23 cellular contexts compared by ENCODE assay signal in genomic region chr15:79065744-79066376, GRCh38. TPM values are rescaled to one million over a fixed set of nuclear protein-coding genes. Genes with fewer than 3 reads are reported as not detected.
DNase-seq lines count a peak whose midpoint lies in the region; ATAC-seq and TF ChIP-seq lines count a peak whose summit lies in the region.
"Had no signal": no experiment of that assay in that cellular context is flagged by ENCODE, and none has a peak within 500 bp of the region (broad histone marks: within the 10 kb centered on the region; RNA-seq: fewer than 3 reads in every experiment).

No MANE protein-coding gene starts in this region.

- H3K4me3 ChIP-seq in endodermal cell (ENCODE audit: low read length): no peak overlapping the region
- H3K4me3 ChIP-seq: A549, ascending aorta, heart right ventricle, skin epidermis had no signal

- in situ Hi-C loops in ACHN (cut with HindIII; ENCODE audit: low pct_ligation_motif_present, low pct_unique_long_range_greater_than_20kb, low sequenced_read_pairs): no loop called here

- H3K27ac ChIP-seq in endodermal cell (ENCODE audit: low read depth, low read length): no peak overlapping the region
- H3K27ac ChIP-seq: A549, ascending aorta, heart right ventricle, skin epidermis had no signal

- H3K9me3 ChIP-seq in endodermal cell (ENCODE audit: control insufficient read depth, low read length): no peaks in the 10 kb centered on the region
- H3K9me3 ChIP-seq: A549, ascending aorta, heart right ventricle had no signal

- H3K4me1 Mint-ChIP-seq in endodermal cell: peaks cover 2% of the 10 kb centered on the region
- peaks cover 12% of the 10 kb centered on the region for H3K4me1 Mint-ChIP-seq in stimulated activated memory B cell treated with anti-CD40 and anti-IgM and Interleukin-4, amounts not matched to agents 10 μg/mL and 1 μg/mL and 100 μg/mL, for 72 hours
- H3K4me1 Mint-ChIP-seq: activated CD8-positive, alpha-beta memory T cell treated with anti-CD3 and anti-CD28 coated beads, Interleukin-2, amount 10 ng/mL, durations not matched to agents 7 days and 5 days had no signal

- ATAC-seq in stimulated activated memory B cell treated with anti-CD40 and anti-IgM and Interleukin-4, amounts not matched to agents 10 μg/mL and 1 μg/mL and 100 μg/mL, for 72 hours: peak; percentile 65
- ATAC-seq: activated CD8-positive, alpha-beta memory T cell treated with anti-CD3 and anti-CD28 coated beads, Interleukin-2, amount 10 ng/mL, durations not matched to agents 7 days and 5 days; heart right ventricle had no signal

- WGBS in endodermal cell (ENCODE audit: insufficient coverage in 1 of 2, insufficient read length in 1 of 2), 2 experiments: 85 to 94% methylated on average over 4 to 7 of the region's 7 CpGs

- DNase-seq in NCI-H2227 (lab: John Stamatoyannopoulos, UW; ENCODE audit: unreplicated experiment): peak; percentile 38
- no peak for DNase-seq in NCI-H2227 treated with DMSO at 0.1 percent for 48 hours (lab: John Stamatoyannopoulos, UW)
- peak; percentile 24 for DNase-seq in NCI-H2171 (lab: John Stamatoyannopoulos, UW)
- DNase-seq in endodermal cell: no peak
- DNase-seq in GOT3 (lab: John Stamatoyannopoulos, UW): no peak
- no peak for DNase-seq in islet precursor cell
- DNase-seq in ACHN: no peak
- DNase-seq: activated CD4-positive, CD25-positive, alpha-beta regulatory T cell; activated CD8-positive, alpha-beta memory T cell treated with anti-CD3 and anti-CD28 coated beads, Interleukin-2, amount 10 ng/mL, durations not matched to agents 7 days and 5 days; activated gamma-delta T cell; CD4-positive, alpha-beta T cell; HCEC 1CT; heart right ventricle; kidney; NCI-H1048; NCI-H774 had no signal

- no peaks in the 10 kb centered on the region for H3K9me3 Mint-ChIP-seq in endodermal cell
- no peaks in the 10 kb centered on the region for H3K9me3 Mint-ChIP-seq in stimulated activated memory B cell treated with anti-CD40 and anti-IgM and Interleukin-4, amounts not matched to agents 10 μg/mL and 1 μg/mL and 100 μg/mL, for 72 hours
- H3K9me3 Mint-ChIP-seq: CD4-positive, alpha-beta T cell; dendritic cell treated with granulocyte-macrophage colony-stimulating factor and Interleukin-4, amounts not matched to agents 40 ng/mL and 50 ng/mL, for 4 days; T-helper 1 cell treated with Interleukin-12 subunit alpha and Interleukin-12 subunit beta and Interleukin-4 antibody, amounts not matched to agents 30 μg/mL and 1 μg/mL, for 36 hours had no signal

- no peaks in the 10 kb centered on the region for H3K36me3 Mint-ChIP-seq in endodermal cell (ENCODE audit: low read depth)
- no peaks in the 10 kb centered on the region for H3K36me3 Mint-ChIP-seq in stimulated activated memory B cell treated with anti-CD40 and anti-IgM and Interleukin-4, amounts not matched to agents 10 μg/mL and 1 μg/mL and 100 μg/mL, for 72 hours
- H3K36me3 Mint-ChIP-seq: activated CD8-positive, alpha-beta memory T cell treated with anti-CD3 and anti-CD28 coated beads, Interleukin-2, amount 10 ng/mL, durations not matched to agents 7 days and 5 days had no signal

- no peak overlapping the region for H3K4me3 Mint-ChIP-seq in endodermal cell
- no peak overlapping the region for H3K4me3 Mint-ChIP-seq in stimulated activated memory B cell treated with anti-CD40 and anti-IgM and Interleukin-4, amounts not matched to agents 10 μg/mL and 1 μg/mL and 100 μg/mL, for 72 hours
- H3K4me3 Mint-ChIP-seq: activated CD8-positive, alpha-beta memory T cell treated with anti-CD3 and anti-CD28 coated beads, Interleukin-2, amount 10 ng/mL, durations not matched to agents 7 days and 5 days; CD4-positive, alpha-beta T cell; dendritic cell treated with granulocyte-macrophage colony-stimulating factor and Interleukin-4, amounts not matched to agents 40 ng/mL and 50 ng/mL, for 4 days; T-helper 1 cell treated with Interleukin-12 subunit alpha and Interleukin-12 subunit beta and Interleukin-4 antibody, amounts not matched to agents 30 μg/mL and 1 μg/mL, for 36 hours had no signal

- H3K27me3 ChIP-seq in endodermal cell (ENCODE audit: control insufficient read depth, insufficient read depth, low read length, poor library complexity, severe bottlenecking): no peaks in the 10 kb centered on the region
- H3K27me3 ChIP-seq: ascending aorta had no signal

- H3K27me3 Mint-ChIP-seq in endodermal cell (ENCODE audit: insufficient read depth): peaks cover 4% of the 10 kb centered on the region
- H3K27me3 Mint-ChIP-seq in stimulated activated memory B cell treated with anti-CD40 and anti-IgM and Interleukin-4, amounts not matched to agents 10 μg/mL and 1 μg/mL and 100 μg/mL, for 72 hours: peaks cover 9% of the 10 kb centered on the region

- no peak overlapping the region for H3K27ac Mint-ChIP-seq in endodermal cell
- H3K27ac Mint-ChIP-seq in stimulated activated memory B cell treated with anti-CD40 and anti-IgM and Interleukin-4, amounts not matched to agents 10 μg/mL and 1 μg/mL and 100 μg/mL, for 72 hours: peak overlapping the region; percentile 62
- H3K27ac Mint-ChIP-seq: activated CD8-positive, alpha-beta memory T cell treated with anti-CD3 and anti-CD28 coated beads, Interleukin-2, amount 10 ng/mL, durations not matched to agents 7 days and 5 days; CD4-positive, alpha-beta T cell; dendritic cell treated with granulocyte-macrophage colony-stimulating factor and Interleukin-4, amounts not matched to agents 40 ng/mL and 50 ng/mL, for 4 days; T-helper 1 cell treated with Interleukin-12 subunit alpha and Interleukin-12 subunit beta and Interleukin-4 antibody, amounts not matched to agents 30 μg/mL and 1 μg/mL, for 36 hours had no signal

- H3K4me1 ChIP-seq in endodermal cell (ENCODE audit: control insufficient read depth, insufficient read depth, low read length): no peaks in the 10 kb centered on the region
- H3K4me1 ChIP-seq: A549, ascending aorta, heart right ventricle had no signal

- peak; percentile 30 for TF ChIP-seq CTCF in endodermal cell (conservative IDR thresholded peaks at IDR 0.05)

- H3K9ac ChIP-seq in endodermal cell (ENCODE audit: extremely low read depth, low read length, poor library complexity, severe bottlenecking): no peak overlapping the region

- no peaks in the 10 kb centered on the region for H3K36me3 ChIP-seq in endodermal cell (ENCODE audit: control insufficient read depth, insufficient read depth, low read length)
- H3K36me3 ChIP-seq: ascending aorta, heart right ventricle had no signal

RNA-seq across cellular contexts. Expression of gene RASGRF1, which starts 24.7 kb away (rescaled TPM):
- total RNA-seq in endodermal cell: under 1 TPM in 1 of 2 donors, not detected in 1; 0.20 TPM
- 0.07 TPM for polyA plus RNA-seq in endodermal cell (2013, experiment 1 of 2)
- polyA plus RNA-seq in endodermal cell (2013, experiment 2 of 2): not detected
- total RNA-seq: ascending aorta; CD4-positive, alpha-beta T cell; mononuclear cell had no signal

Comparison
In these comparisons a context has a peak if more than half of its experiments do, and no peak if none do; other contexts are left out.
1. DNase-seq: peak in NCI-H2227 (single experiment) and NCI-H2171 (single experiment); none in NCI-H2227 treated with DMSO at 0.1 percent for 48 hours (single experiment), endodermal cell (single experiment), GOT3 (single experiment), islet precursor cell (single experiment) and ACHN (single experiment).